22 cellular contexts compared by ENCODE assay signal in genomic region chr6:132382630-132383175, GRCh38. TPM values are rescaled to one million over a fixed set of nuclear protein-coding genes. Genes with fewer than 3 reads are reported as not detected.
DNase-seq lines count a peak whose midpoint lies in the region; ATAC-seq, FAIRE-seq and TF ChIP-seq lines count a peak whose summit lies in the region.
"Had no signal": no experiment of that assay in that cellular context is flagged by ENCODE, and none has a peak within 500 bp of the region (broad histone marks: within the 10 kb centered on the region; RNA-seq: fewer than 3 reads in every experiment).

No MANE protein-coding gene starts in this region.

- H3K9ac ChIP-seq in astrocyte (ENCODE audit: low read length): no peak overlapping the region

- H3K27me3 ChIP-seq in astrocyte (ENCODE audit: insufficient read depth, low read length) (no peaks in the 10 kb centered on the region), gastrocnemius medialis (no peaks in the 10 kb centered on the region)

- H3K27me3 Mint-ChIP-seq in astrocyte (ENCODE audit: low read depth, unreplicated experiment): no peaks in the 10 kb centered on the region

- TF ChIP-seq CTCF in astrocyte (IDR thresholded peaks at IDR 0.05; ENCODE audit: insufficient read depth, low read depth, low read length) (no peak), gastrocnemius medialis (IDR thresholded peaks at IDR 0.05 in 4 of 5, conservative IDR thresholded peaks at IDR 0.05 in 1 of 5) (no peak), GM10248 (IDR thresholded peaks at IDR 0.05; ENCODE audit: control extremely low read depth, extremely low read depth, low read depth, missing control alignments) (no peak)

- H3K27ac ChIP-seq in astrocyte (ENCODE audit: low read depth, low read length): no peak overlapping the region
- no peak overlapping the region for H3K27ac ChIP-seq in gastrocnemius medialis
- H3K27ac ChIP-seq: C4-2B had no signal

- H3K4me3 ChIP-seq in astrocyte (ENCODE audit: insufficient read depth, low read depth, low read length) (no peak overlapping the region), gastrocnemius medialis (no peak overlapping the region)

- H3K4me1 ChIP-seq in astrocyte (ENCODE audit: insufficient read depth, low read length) (no peaks in the 10 kb centered on the region), gastrocnemius medialis (no peaks in the 10 kb centered on the region)

- no peak overlapping the region for H3K4me3 Mint-ChIP-seq in astrocyte (ENCODE audit: unreplicated experiment)

- H3K36me3 ChIP-seq in astrocyte (ENCODE audit: insufficient read depth, low read length) (no peaks in the 10 kb centered on the region), gastrocnemius medialis (no peaks in the 10 kb centered on the region)

- no peaks in the 10 kb centered on the region for H4K20me1 ChIP-seq in astrocyte (ENCODE audit: insufficient read depth, low read length)

- FAIRE-seq in GM12892 (lab: Jason Lieb, UNC) (peak; percentile 17), astrocyte (lab: Jason Lieb, UNC) (peak; percentile 20)
- FAIRE-seq: GM12891, GM18507, H1, HepG2 had no signal

- H3K9me3 ChIP-seq in astrocyte (ENCODE audit: insufficient read depth, low read depth, low read length) (no peaks in the 10 kb centered on the region), gastrocnemius medialis (no peaks in the 10 kb centered on the region)

- H3K27ac Mint-ChIP-seq in astrocyte (ENCODE audit: unreplicated experiment): no peak overlapping the region

- no peaks in the 10 kb centered on the region for H3K36me3 Mint-ChIP-seq in astrocyte (ENCODE audit: low read depth, unreplicated experiment)

- no peak for DNase-seq in GM12892 (ENCODE audit: insufficient read length)
- DNase-seq in NCI-H69 (lab: John Stamatoyannopoulos, UW): peak; percentile 82
- DNase-seq in astrocyte (ENCODE audit: low read depth): no peak
- DNase-seq in gastrocnemius medialis: no peak
- no peak for DNase-seq in GM10248 (ENCODE audit: extremely low spot score)
- DNase-seq: ACHN, KBM-7, NCI-H1092, NCI-H1436 treated with DMSO at 0.1 percent for 48 hours, NCI-H2081 treated with DMSO at 0.1 percent for 48 hours, NCI-H510A, SHP77, T-helper 1 cell, T-helper 9 cell had no signal

- POLR2A ChIA-PET in GM10248 (lab: Yijun Ruan, JAX): no interaction called here

- no peak for TF ChIP-seq POLR2A in GM12892 (IDR thresholded peaks at IDR 0.05; ENCODE audit: low read depth, low read length)
- TF ChIP-seq POLR2A in gastrocnemius medialis (IDR thresholded peaks at IDR 0.05): no peak

- no peaks in the 10 kb centered on the region for H3K4me1 Mint-ChIP-seq in astrocyte (ENCODE audit: low read depth, unreplicated experiment)

- H3K79me2 ChIP-seq in astrocyte (ENCODE audit: insufficient read depth, low read length): no peaks in the 10 kb centered on the region

- in situ Hi-C loops in gastrocnemius medialis (cut with MboI; ENCODE audit: low sequenced_read_pairs in 4 of 4): no loop called here

- CTCF ChIA-PET in GM10248 (lab: Yijun Ruan, JAX): interaction anchor here (3.3 kb wide), 1 partner anchor 103 kb away, joined by 13 read pairs; no protein-coding TSS in a partner anchor

- no peak overlapping the region for H3K4me2 ChIP-seq in astrocyte (ENCODE audit: low read length)

- H3K9me3 Mint-ChIP-seq in astrocyte (ENCODE audit: unreplicated experiment): peaks cover 4% of the 10 kb centered on the region

- intact Hi-C loops in gastrocnemius medialis (cut with DNase I; ENCODE audit: low total_unique reads): no loop called here

- no peak overlapping the region for H2AFZ ChIP-seq in astrocyte (ENCODE audit: low read depth, low read length)

- ATAC-seq in GM18868 (IDR thresholded peaks at IDR 0.05; ENCODE audit: unreplicated experiment) (peak; percentile 55), GM19463 (IDR thresholded peaks at IDR 0.05; ENCODE audit: unreplicated experiment) (no peak), gastrocnemius medialis (no peak)
- ATAC-seq: HepG2, SK-N-SH treated with all-trans-retinoic acid at 6 μM for 48 hours had no signal

RNA-seq across cellular contexts. Expression of gene MOXD1, which starts 18.6 kb away (rescaled TPM):
- 4.3 TPM for polyA plus RNA-seq in GM12892 (2012; ENCODE audit: missing spikeins)
- total RNA-seq in astrocyte (3.5 and 4.8 TPM in 2 replicates), gastrocnemius medialis (under 1 TPM in 3 of 4 donors, not detected in 1; 0.62 to 0.69 (median 0.66) TPM)
- total RNA-seq: HepG2 had no signal
